8 cellular contexts compared by ENCODE assay signal in genomic region chr1:54944610-54945392, GRCh38. TPM values are rescaled to one million over a fixed set of nuclear protein-coding genes. Genes with fewer than 3 reads are reported as not detected.
DNase-seq lines count a peak whose midpoint lies in the region; ATAC-seq and TF ChIP-seq lines count a peak whose summit lies in the region.

No MANE protein-coding gene starts in this region.

- no peak overlapping the region for H3K4me3 Mint-ChIP-seq in activated naive CD8-positive, alpha-beta T cell treated with anti-CD3 and anti-CD28 coated beads, Interleukin-2, amount 10 ng/mL, durations not matched to agents 7 days and 5 days

- H3K36me3 ChIP-seq in parathyroid adenoma (ENCODE audit: control insufficient read depth, insufficient read depth, low read length): no peaks in the 10 kb centered on the region
- no peaks in the 10 kb centered on the region for H3K36me3 ChIP-seq in upper lobe of right lung

- peaks cover 11% of the 10 kb centered on the region for H3K27me3 Mint-ChIP-seq in activated naive CD8-positive, alpha-beta T cell treated with anti-CD3 and anti-CD28 coated beads, Interleukin-2, amount 10 ng/mL, durations not matched to agents 7 days and 5 days

- no peak overlapping the region for H2AFZ ChIP-seq in parathyroid adenoma

- peak; percentile 79 for DNase-seq in NB4 (ENCODE audit: low read depth)
- DNase-seq in SKM-1 treated with dmso at 0.1 percent for 144 hours (lab: John Stamatoyannopoulos, UW; ENCODE audit: unreplicated experiment): peak; percentile 65
- DNase-seq in activated naive CD8-positive, alpha-beta T cell treated with anti-CD3 and anti-CD28 coated beads, Interleukin-2, amount 10 ng/mL, durations not matched to agents 7 days and 5 days: peak; percentile 72
- DNase-seq in head of caudate nucleus: peak; percentile 42 to 91 (median 78)
- DNase-seq in upper lobe of right lung: peak; percentile 75

- no peaks in the 10 kb centered on the region for H3K4me1 ChIP-seq in parathyroid adenoma
- no peaks in the 10 kb centered on the region for H3K4me1 ChIP-seq in upper lobe of right lung

- H3K9me3 ChIP-seq in parathyroid adenoma (ENCODE audit: control insufficient read depth, low read length): no peaks in the 10 kb centered on the region
- H3K9me3 ChIP-seq in upper lobe of right lung: no peaks in the 10 kb centered on the region

- TF ChIP-seq POLR2A in NB4 (IDR thresholded peaks at IDR 0.05; ENCODE audit: extremely low read depth, insufficient read length): no peak

- no peak overlapping the region for H3K4me3 ChIP-seq in NB4 (ENCODE audit: low read depth, low read length)
- no peak overlapping the region for H3K4me3 ChIP-seq in parathyroid adenoma (ENCODE audit: low read depth, low read length)
- H3K4me3 ChIP-seq in upper lobe of right lung: no peak overlapping the region

- no peak overlapping the region for H3K27ac Mint-ChIP-seq in activated naive CD8-positive, alpha-beta T cell treated with anti-CD3 and anti-CD28 coated beads, Interleukin-2, amount 10 ng/mL, durations not matched to agents 7 days and 5 days

- ATAC-seq in GM21390 (IDR thresholded peaks at IDR 0.05; ENCODE audit: unreplicated experiment) (peak; percentile 85), upper lobe of right lung (peak; percentile 94)
- ATAC-seq in activated naive CD8-positive, alpha-beta T cell treated with anti-CD3 and anti-CD28 coated beads, Interleukin-2, amount 10 ng/mL, durations not matched to agents 7 days and 5 days (ENCODE audit: low read depth): peak; percentile 89

- H3K27ac ChIP-seq in C4-2B: no peak overlapping the region
- no peak overlapping the region for H3K27ac ChIP-seq in parathyroid adenoma
- no peak overlapping the region for H3K27ac ChIP-seq in upper lobe of right lung

- no peak overlapping the region for H3K4me2 ChIP-seq in parathyroid adenoma (ENCODE audit: low read length)

- no peaks in the 10 kb centered on the region for H3K9me3 Mint-ChIP-seq in activated naive CD8-positive, alpha-beta T cell treated with anti-CD3 and anti-CD28 coated beads, Interleukin-2, amount 10 ng/mL, durations not matched to agents 7 days and 5 days

- no peaks in the 10 kb centered on the region for H3K27me3 ChIP-seq in parathyroid adenoma (ENCODE audit: control insufficient read depth, insufficient read depth, low read length)
- no peaks in the 10 kb centered on the region for H3K27me3 ChIP-seq in upper lobe of right lung

- intact Hi-C loops in head of caudate nucleus (cut with DNase I) (loop anchor here (2.0 kb wide), 1 partner anchor 52 kb away; no protein-coding TSS in a partner anchor), upper lobe of right lung (cut with DNase I) (loop anchor here (5.0 kb wide), 1 partner anchor 52 kb away; the partner anchor contains the start of gene BSND)

- H3K4me1 Mint-ChIP-seq in activated naive CD8-positive, alpha-beta T cell treated with anti-CD3 and anti-CD28 coated beads, Interleukin-2, amount 10 ng/mL, durations not matched to agents 7 days and 5 days: peaks cover 11% of the 10 kb centered on the region

- POLR2A ChIA-PET in activated naive CD8-positive, alpha-beta T cell treated with anti-CD3 and anti-CD28 coated beads, Interleukin-2, amount 10 ng/mL, durations not matched to agents 7 days and 5 days (lab: Charles Lee): interaction anchor here (0.7 to 1.6 kb wide), 4 partner anchors 51 to 278 kb away, joined by 3 to 8 read pairs (median 4); no protein-coding TSS in a partner anchor

- TF ChIP-seq CTCF in C4-2B (conservative IDR thresholded peaks at IDR 0.05): peak; percentile 94
- peak; percentile 83 for TF ChIP-seq CTCF in NB4 (IDR thresholded peaks at IDR 0.05; ENCODE audit: low read depth, low read length)
- TF ChIP-seq CTCF in parathyroid adenoma (IDR thresholded peaks at IDR 0.05): peak; percentile 65
- peak; percentile 87 for TF ChIP-seq CTCF in upper lobe of right lung (IDR thresholded peaks at IDR 0.05)

- no peak overlapping the region for H3K9ac ChIP-seq in parathyroid adenoma

- no peaks in the 10 kb centered on the region for H3K36me3 Mint-ChIP-seq in activated naive CD8-positive, alpha-beta T cell treated with anti-CD3 and anti-CD28 coated beads, Interleukin-2, amount 10 ng/mL, durations not matched to agents 7 days and 5 days

- H3K79me2 ChIP-seq in parathyroid adenoma: no peaks in the 10 kb centered on the region

RNA-seq across cellular contexts. Expression of gene TMEM61, which starts 35.6 kb away (rescaled TPM):
- not detected for total RNA-seq in activated naive CD8-positive, alpha-beta T cell treated with anti-CD3 and anti-CD28 coated beads, Interleukin-2, amount 10 ng/mL, durations not matched to agents 7 days and 5 days
- total RNA-seq in upper lobe of right lung: 2.3 TPM

RNA-seq across cellular contexts. Expression of gene BSND, which starts 53.9 kb away (rescaled TPM):
- total RNA-seq in activated naive CD8-positive, alpha-beta T cell treated with anti-CD3 and anti-CD28 coated beads, Interleukin-2, amount 10 ng/mL, durations not matched to agents 7 days and 5 days: not detected
- not detected for total RNA-seq in upper lobe of right lung

RNA-seq across cellular contexts. Expression of gene DHCR24, which starts 57.8 kb away (rescaled TPM):
- total RNA-seq in activated naive CD8-positive, alpha-beta T cell treated with anti-CD3 and anti-CD28 coated beads, Interleukin-2, amount 10 ng/mL, durations not matched to agents 7 days and 5 days: 10 to 100 TPM; 55.9 to 60.8 TPM
- total RNA-seq in upper lobe of right lung: 749 TPM

Comparison
In these comparisons a context has a peak if more than half of its experiments do, and no peak if none do; other contexts are left out.
1. RNA of gene DHCR24, which starts 57.8 kb away (total RNA-seq): 749 TPM in upper lobe of right lung (single experiment); 55.9 to 60.8 TPM in activated naive CD8-positive, alpha-beta T cell treated with anti-CD3 and anti-CD28 coated beads, Interleukin-2, amount 10 ng/mL, durations not matched to agents 7 days and 5 days; every median in the first group is over 10 times any median in the second.
2. Peak in every context shown above with its lines, with median percentiles within 50 percentile points of each other: CTCF ChIP-seq, ATAC-seq and DNase-seq.